ENCODE assay signal across 1 cellular context in genomic region chr6:36840471-36841461, GRCh38.
TF ChIP-seq lines count a peak whose summit lies in the region.

No MANE protein-coding gene starts in this region.

TF ChIP-seq in GM12878, 131 proteins besides CTCF, POLR2A, EP300 and RAD21 (continued from another document):
- no peak for TF ChIP-seq E2F4 (IDR thresholded peaks at IDR 0.05; ENCODE audit: low read depth, low read length)
- no peak for TF ChIP-seq PRDM15 (CRISPR knock-in tag; IDR thresholded peaks at IDR 0.05)
